Comparison of ENCODE assay signal across 18 cellular contexts in the genomic region with DNA sequence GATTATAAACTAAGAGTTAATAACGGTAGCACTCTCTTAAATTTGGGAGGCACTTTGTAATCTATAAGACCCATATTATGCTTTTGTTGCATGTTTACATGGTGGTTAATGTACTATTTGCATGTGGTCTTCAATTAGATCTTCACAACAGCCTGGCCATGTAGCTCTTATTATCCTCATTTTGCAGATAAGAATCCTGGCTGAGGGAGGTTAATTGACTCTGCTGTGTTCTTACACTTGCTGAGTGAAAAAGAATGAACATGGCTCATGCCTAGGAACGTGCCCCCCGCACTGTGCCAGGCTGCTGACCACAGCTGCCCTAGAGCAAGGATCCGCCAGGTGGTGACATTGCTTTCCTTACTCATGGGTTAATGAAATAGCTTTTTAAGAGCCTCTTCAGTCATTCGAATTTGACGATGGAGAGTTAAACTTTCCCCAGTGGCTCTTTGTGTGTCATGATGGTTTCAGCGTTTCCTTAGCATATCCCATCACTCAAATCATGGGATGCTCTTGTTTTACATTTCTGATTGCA.
DNase-seq lines count a peak whose midpoint lies in the region; ATAC-seq, FAIRE-seq and TF ChIP-seq lines count a peak whose summit lies in the region.
"Had no signal": no experiment of that assay in that cellular context is flagged by ENCODE, and none has a peak within 500 bp of the region (broad histone marks: within the 10 kb centered on the region; RNA-seq: fewer than 3 reads in every experiment).

No MANE protein-coding gene starts in this region.

- H3K9me3 Mint-ChIP-seq in stimulated activated effector memory CD8-positive, alpha-beta T cell treated with anti-CD3 and anti-CD28 coated beads, Interleukin-12 subunit alpha, Interleukin-12 subunit beta, amount 100 ng/mL, for 72 hours: no peaks in the 10 kb centered on the region
- H3K9me3 Mint-ChIP-seq: nephron progenitor cell had no signal

- H3K36me3 ChIP-seq in RWPE2 (ENCODE audit: low read depth): no peaks in the 10 kb centered on the region

- no peaks in the 10 kb centered on the region for H3K4me1 Mint-ChIP-seq in stimulated activated effector memory CD8-positive, alpha-beta T cell treated with anti-CD3 and anti-CD28 coated beads, Interleukin-12 subunit alpha, Interleukin-12 subunit beta, amount 100 ng/mL, for 72 hours
- H3K4me1 Mint-ChIP-seq: memory B cell had no signal

- DNase-seq in NCI-H524 (lab: John Stamatoyannopoulos, UW) (peak; percentile 2 to 33), NCI-H524 treated with DMSO at 0.1 percent for 48 hours (lab: John Stamatoyannopoulos, UW) (no peak), HTR-8/SVneo (ENCODE audit: insufficient read length, low spot score) (no peak), RWPE2 (ENCODE audit: low spot score) (no peak), left kidney (ENCODE audit: low read depth, low spot score) (peak; percentile 15), dermis blood vessel endothelial cell (no peak)
- no peak for DNase-seq in stimulated activated effector memory CD8-positive, alpha-beta T cell treated with anti-CD3 and anti-CD28 coated beads, Interleukin-12 subunit alpha, Interleukin-12 subunit beta, amount 100 ng/mL, for 72 hours (ENCODE audit: low spot score in 2 of 2)
- DNase-seq: activated gamma-delta T cell, aorta, Caco-2, NCI-H2171 treated with DMSO at 0.1 percent for 48 hours, nephron progenitor cell had no signal

- H3K9me3 ChIP-seq in RWPE2 (ENCODE audit: severe bottlenecking): no peaks in the 10 kb centered on the region
- H3K9me3 ChIP-seq: Caco-2 had no signal

- H3K27me3 ChIP-seq in RWPE2 (ENCODE audit: insufficient read depth, poor library complexity, severe bottlenecking): peaks cover 48% of the 10 kb centered on the region

- H3K27ac Mint-ChIP-seq in stimulated activated effector memory CD8-positive, alpha-beta T cell treated with anti-CD3 and anti-CD28 coated beads, Interleukin-12 subunit alpha, Interleukin-12 subunit beta, amount 100 ng/mL, for 72 hours: no peak overlapping the region
- H3K27ac Mint-ChIP-seq: memory B cell had no signal

- H3K27ac ChIP-seq in RWPE2 (ENCODE audit: poor library complexity, severe bottlenecking): no peak overlapping the region
- H3K27ac ChIP-seq: HL-60, KMS-11 had no signal

- H3K4me3 Mint-ChIP-seq in stimulated activated effector memory CD8-positive, alpha-beta T cell treated with anti-CD3 and anti-CD28 coated beads, Interleukin-12 subunit alpha, Interleukin-12 subunit beta, amount 100 ng/mL, for 72 hours: no peak overlapping the region
- H3K4me3 Mint-ChIP-seq: memory B cell, nephron progenitor cell had no signal

- no peak overlapping the region for H3K4me3 ChIP-seq in RWPE2 (ENCODE audit: severe bottlenecking)

- ATAC-seq in RWPE2 (ENCODE audit: low read depth): peak; percentile 58; the same call in 2 of the 3 replicates
- ATAC-seq in GM21717 (IDR thresholded peaks at IDR 0.05; ENCODE audit: unreplicated experiment): no peak
- ATAC-seq in stimulated activated effector memory CD8-positive, alpha-beta T cell treated with anti-CD3 and anti-CD28 coated beads, Interleukin-12 subunit alpha, Interleukin-12 subunit beta, amount 100 ng/mL, for 72 hours: no peak

- no peaks in the 10 kb centered on the region for H3K4me1 ChIP-seq in RWPE2 (ENCODE audit: insufficient read depth, poor library complexity, severe bottlenecking)
- H3K4me1 ChIP-seq: Caco-2 had no signal

- no peaks in the 10 kb centered on the region for H3K36me3 Mint-ChIP-seq in stimulated activated effector memory CD8-positive, alpha-beta T cell treated with anti-CD3 and anti-CD28 coated beads, Interleukin-12 subunit alpha, Interleukin-12 subunit beta, amount 100 ng/mL, for 72 hours
- H3K36me3 Mint-ChIP-seq: memory B cell had no signal

- peak; percentile 48 for FAIRE-seq in HTR-8/SVneo (lab: Jason Lieb, UNC)
- FAIRE-seq: colon, urothelium cell line had no signal

- TF ChIP-seq CTCF in RWPE2 (IDR thresholded peaks at IDR 0.05; ENCODE audit: poor library complexity, severe bottlenecking): peak; percentile 36

Comparison
In these comparisons a context has a peak if more than half of its experiments do, and no peak if none do; other contexts are left out.
1. DNase-seq: peak in NCI-H524 (2 of 2) and left kidney (single experiment); none in NCI-H524 treated with DMSO at 0.1 percent for 48 hours (single experiment), HTR-8/SVneo (single experiment), RWPE2 (single experiment), dermis blood vessel endothelial cell (single experiment) and stimulated activated effector memory CD8-positive, alpha-beta T cell treated with anti-CD3 and anti-CD28 coated beads, Interleukin-12 subunit alpha, Interleukin-12 subunit beta, amount 100 ng/mL, for 72 hours (0 of 2).